ENCODE assay signal across 9 cellular contexts in the genomic region with DNA sequence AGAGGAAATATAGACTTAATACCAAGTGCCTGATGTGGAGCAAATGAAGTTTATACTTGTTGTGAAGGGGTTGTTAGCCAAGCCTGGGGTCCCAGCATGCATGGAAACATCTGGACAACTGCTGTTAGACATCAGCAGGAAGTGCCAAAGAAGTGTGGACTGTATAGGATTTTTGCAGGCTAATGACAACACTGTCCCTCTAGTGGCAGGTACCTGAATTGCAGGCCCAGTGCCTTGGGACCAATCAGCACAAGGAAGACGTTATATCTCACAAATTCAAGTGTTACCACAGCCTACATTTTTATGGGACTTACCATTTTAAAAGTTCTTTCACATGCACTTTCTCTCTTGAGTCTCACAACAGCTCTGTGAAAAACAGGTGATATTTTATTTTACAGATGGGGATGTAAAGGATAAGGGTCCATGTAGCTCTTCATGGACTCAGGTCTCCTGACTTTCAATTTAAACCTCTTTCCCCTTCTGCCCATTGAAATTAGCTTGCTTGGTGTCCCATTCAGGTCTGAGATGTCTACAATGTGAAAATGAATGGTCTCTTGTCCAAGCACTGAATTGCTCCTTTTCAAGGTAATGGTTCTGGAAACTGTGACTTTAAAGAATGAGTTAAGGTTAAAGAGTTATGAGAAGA.
A peak's percentile ranks its signal among the peaks of the same experiment; 100 is the strongest.
DNase-seq lines count a peak whose midpoint lies in the region; ATAC-seq, FAIRE-seq and TF ChIP-seq lines count a peak whose summit lies in the region.
"Had no signal": no experiment of that assay in that cellular context is flagged by ENCODE, and none has a peak within 500 bp of the region (broad histone marks: within the 10 kb centered on the region; RNA-seq: fewer than 3 reads in every experiment).

No MANE protein-coding gene starts in this region.

- RAD21 ChIA-PET in GM12878 (lab: Charles Lee; ENCODE audit: unreplicated experiment): interaction anchor here (1.7 kb wide), 1 partner anchor 187 kb away, joined by 3 read pairs; no protein-coding TSS in a partner anchor

- peaks cover 6% of the 10 kb centered on the region for H3K9me3 Mint-ChIP-seq in T-helper 2 cell treated with Interferon-gamma antibody and Interleukin-4, amounts not matched to agents 5 μg/mL and 100 μg/mL, for 36 hours

- no TSS peak for BruUV-seq in GM12878 (replicated peaks; lab: Mats Ljungman, UMichigan)

- peaks cover 5% of the 10 kb centered on the region for H3K27me3 Mint-ChIP-seq in T-helper 2 cell treated with Interferon-gamma antibody and Interleukin-4, amounts not matched to agents 5 μg/mL and 100 μg/mL, for 36 hours (ENCODE audit: low read depth)

- in situ Hi-C loops in GM12878 (cut with MboI): no loop called here

- WGBS in GM12878 (ENCODE audit: insufficient coverage, insufficient replicate concordance, low lambda C conversion rate, missing lambda C conversion rate): 0% methylated on average over 1 of the region's 1 CpG

- H3K9ac ChIP-seq in GM12878 (ENCODE audit: control insufficient read depth, insufficient read depth, low read length): no peak overlapping the region

- no peak for TF ChIP-seq POLR2A in GM12878 (IDR thresholded peaks at IDR 0.05; ENCODE audit: low read depth, low read length)

- no peaks in the 10 kb centered on the region for H3K79me2 ChIP-seq in GM12878 (ENCODE audit: control insufficient read depth, insufficient read depth, low read length)

- POLR2A ChIA-PET in GM12878 (lab: Charles Lee): no interaction called here

- TF ChIP-seq EP300 in GM12878 (IDR thresholded peaks at IDR 0.05; ENCODE audit: borderline replicate concordance in 1 of 2, control insufficient read depth in 1 of 2, low read depth in 2 of 2, low read length in 2 of 2): no peak

- no peaks in the 10 kb centered on the region; a peak in 2 of 4 replicates for H3K27me3 ChIP-seq in GM12878 (replicated peaks in 1 of 2; ENCODE audit: control insufficient read depth in 2 of 2, insufficient read depth in 2 of 2, low read length in 1 of 2)

- peak in 61 of 76 experiments; percentile 2 to 66 (median 28) for DNase-seq in HUDEP-2 (lab: John Stamatoyannopoulos, UW; ENCODE audit: unreplicated experiment in 76 of 76)
- DNase-seq in T-helper 2 cell treated with Interferon-gamma antibody and Interleukin-4, amounts not matched to agents 5 μg/mL and 100 μg/mL, for 36 hours (ENCODE audit: low spot score): peak; percentile 25
- peak; percentile 26 for DNase-seq in GM12878 (ENCODE audit: low read depth, low spot score)
- peak; percentile 59 for DNase-seq in kidney tubule cell (ENCODE audit: low spot score)
- DNase-seq in stimulated activated CD8-positive, alpha-beta memory T cell treated with anti-CD3 and anti-CD28 coated beads, Interleukin-15, amount 100 ng/mL, for 48 hours (ENCODE audit: low read depth in 2 of 2): peak; percentile 12 to 27
- DNase-seq in occipital lobe (lab: John Stamatoyannopoulos, UW): no peak

- H3K27ac ChIP-seq in GM12878 (ENCODE audit: control insufficient read depth, insufficient read depth): no peak overlapping the region

- no peaks in the 10 kb centered on the region for H3K36me3 ChIP-seq in GM12878 (ENCODE audit: control insufficient read depth in 2 of 2, insufficient read depth in 2 of 2, low read length in 1 of 2)

- SMC1A ChIA-PET in GM12878 (lab: Charles Lee; ENCODE audit: uncharacterized antibody, unreplicated experiment): interaction anchor here (0.9 to 1.2 kb wide), 2 partner anchors 70 to 109 kb away, joined by 3 read pairs; no protein-coding TSS in a partner anchor

- no peaks in the 10 kb centered on the region for H3K36me3 Mint-ChIP-seq in T-helper 2 cell treated with Interferon-gamma antibody and Interleukin-4, amounts not matched to agents 5 μg/mL and 100 μg/mL, for 36 hours (ENCODE audit: low read depth)

- no peaks in the 10 kb centered on the region; the same call in 2 of the 3 replicates for H3K9me3 ChIP-seq in GM12878 (replicated peaks; ENCODE audit: control insufficient read depth, insufficient read depth, low read length)

- peak; percentile 63 for TF ChIP-seq RAD21 in GM12878 (IDR thresholded peaks at IDR 0.05; ENCODE audit: insufficient read depth, low read depth, low read length)

- no peak overlapping the region for H3K27ac Mint-ChIP-seq in T-helper 2 cell treated with Interferon-gamma antibody and Interleukin-4, amounts not matched to agents 5 μg/mL and 100 μg/mL, for 36 hours

- H3K4me3 ChIP-seq in GM12878: no peak overlapping the region

- no peak overlapping the region for H3K4me3 Mint-ChIP-seq in T-helper 2 cell treated with Interferon-gamma antibody and Interleukin-4, amounts not matched to agents 5 μg/mL and 100 μg/mL, for 36 hours

- H3K4me1 Mint-ChIP-seq in T-helper 2 cell treated with Interferon-gamma antibody and Interleukin-4, amounts not matched to agents 5 μg/mL and 100 μg/mL, for 36 hours (ENCODE audit: low read depth): no peaks in the 10 kb centered on the region

- TF ChIP-seq CTCF in GM12801 (IDR thresholded peaks at IDR 0.05; ENCODE audit: extremely low read depth, insufficient read length): peak; percentile 96
- peak; percentile 73 to 98 (median 98) for TF ChIP-seq CTCF in GM12878 (IDR thresholded peaks at IDR 0.05 in 2 of 3, conservative IDR thresholded peaks at IDR 0.05 in 1 of 3; ENCODE audit: control insufficient read depth in 2 of 3, extremely low read depth in 1 of 3, insufficient read depth in 1 of 3, low read depth in 3 of 3, low read length in 3 of 3)

- CTCF ChIA-PET in GM12878 (lab: Yijun Ruan, JAX): interaction anchor here (0.5 to 3.5 kb wide), 10 partner anchors 9 to 319 kb away, joined by 3 to 11 read pairs (median 3); no protein-coding TSS in a partner anchor

- no peaks in the 10 kb centered on the region for H4K20me1 ChIP-seq in GM12878 (ENCODE audit: control insufficient read depth, insufficient read depth)

- FAIRE-seq in GM12878 (lab: Jason Lieb, UNC): peak; percentile 84
- FAIRE-seq: colon had no signal

- H3K4me2 ChIP-seq in GM12878 (ENCODE audit: control insufficient read depth, insufficient read depth): no peak overlapping the region

- no peaks in the 10 kb centered on the region for H3K4me1 ChIP-seq in GM12878 (ENCODE audit: control insufficient read depth, insufficient read depth, low read length)

- intact Hi-C loops in GM12878 (cut with micrococcal nuclease; ENCODE audit: unreplicated experiment): loop anchor here (2.0 kb wide), 1 partner anchor 239 kb away; no protein-coding TSS in a partner anchor

- H2AFZ ChIP-seq in GM12878 (ENCODE audit: control insufficient read depth, low read depth, low read length): no peak overlapping the region

- ATAC-seq in GM12878: peak; percentile 85
- ATAC-seq in HG03175 (IDR thresholded peaks at IDR 0.05; ENCODE audit: unreplicated experiment): no peak

TF ChIP-seq in GM12878, 131 proteins besides CTCF, POLR2A, EP300 and RAD21:
- TF ChIP-seq, protein P1, sequence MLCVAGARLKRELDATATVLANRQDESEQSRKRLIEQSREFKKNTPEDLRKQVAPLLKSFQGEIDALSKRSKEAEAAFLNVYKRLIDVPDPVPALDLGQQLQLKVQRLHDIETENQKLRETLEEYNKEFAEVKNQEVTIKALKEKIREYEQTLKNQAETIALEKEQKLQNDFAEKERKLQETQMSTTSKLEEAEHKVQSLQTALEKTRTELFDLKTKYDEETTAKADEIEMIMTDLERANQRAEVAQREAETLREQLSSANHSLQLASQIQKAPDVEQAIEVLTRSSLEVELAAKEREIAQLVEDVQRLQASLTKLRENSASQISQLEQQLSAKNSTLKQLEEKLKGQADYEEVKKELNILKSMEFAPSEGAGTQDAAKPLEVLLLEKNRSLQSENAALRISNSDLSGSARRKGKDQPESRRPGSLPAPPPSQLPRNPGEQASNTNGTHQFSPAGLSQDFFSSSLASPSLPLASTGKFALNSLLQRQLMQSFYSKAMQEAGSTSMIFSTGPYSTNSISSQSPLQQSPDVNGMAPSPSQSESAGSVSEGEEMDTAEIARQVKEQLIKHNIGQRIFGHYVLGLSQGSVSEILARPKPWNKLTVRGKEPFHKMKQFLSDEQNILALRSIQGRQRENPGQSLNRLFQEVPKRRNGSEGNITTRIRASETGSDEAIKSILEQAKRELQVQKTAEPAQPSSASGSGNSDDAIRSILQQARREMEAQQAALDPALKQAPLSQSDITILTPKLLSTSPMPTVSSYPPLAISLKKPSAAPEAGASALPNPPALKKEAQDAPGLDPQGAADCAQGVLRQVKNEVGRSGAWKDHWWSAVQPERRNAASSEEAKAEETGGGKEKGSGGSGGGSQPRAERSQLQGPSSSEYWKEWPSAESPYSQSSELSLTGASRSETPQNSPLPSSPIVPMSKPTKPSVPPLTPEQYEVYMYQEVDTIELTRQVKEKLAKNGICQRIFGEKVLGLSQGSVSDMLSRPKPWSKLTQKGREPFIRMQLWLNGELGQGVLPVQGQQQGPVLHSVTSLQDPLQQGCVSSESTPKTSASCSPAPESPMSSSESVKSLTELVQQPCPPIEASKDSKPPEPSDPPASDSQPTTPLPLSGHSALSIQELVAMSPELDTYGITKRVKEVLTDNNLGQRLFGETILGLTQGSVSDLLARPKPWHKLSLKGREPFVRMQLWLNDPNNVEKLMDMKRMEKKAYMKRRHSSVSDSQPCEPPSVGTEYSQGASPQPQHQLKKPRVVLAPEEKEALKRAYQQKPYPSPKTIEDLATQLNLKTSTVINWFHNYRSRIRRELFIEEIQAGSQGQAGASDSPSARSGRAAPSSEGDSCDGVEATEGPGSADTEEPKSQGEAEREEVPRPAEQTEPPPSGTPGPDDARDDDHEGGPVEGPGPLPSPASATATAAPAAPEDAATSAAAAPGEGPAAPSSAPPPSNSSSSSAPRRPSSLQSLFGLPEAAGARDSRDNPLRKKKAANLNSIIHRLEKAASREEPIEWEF (IDR thresholded peaks at IDR 0.05; ENCODE audit: insufficient replicate concordance, low read depth, low read length): no peak
- TF ChIP-seq SMC3 (IDR thresholded peaks at IDR 0.05; ENCODE audit: borderline replicate concordance, low read length) (peak; percentile 46; the same call in 1 of the 2 replicates), CBX5 (IDR thresholded peaks at IDR 0.05; ENCODE audit: low read depth) (0 out of 2 replicates have a peak, but pooled peaks have one; percentile 28)
